8 cellular contexts compared by ENCODE assay signal in the genomic region with DNA sequence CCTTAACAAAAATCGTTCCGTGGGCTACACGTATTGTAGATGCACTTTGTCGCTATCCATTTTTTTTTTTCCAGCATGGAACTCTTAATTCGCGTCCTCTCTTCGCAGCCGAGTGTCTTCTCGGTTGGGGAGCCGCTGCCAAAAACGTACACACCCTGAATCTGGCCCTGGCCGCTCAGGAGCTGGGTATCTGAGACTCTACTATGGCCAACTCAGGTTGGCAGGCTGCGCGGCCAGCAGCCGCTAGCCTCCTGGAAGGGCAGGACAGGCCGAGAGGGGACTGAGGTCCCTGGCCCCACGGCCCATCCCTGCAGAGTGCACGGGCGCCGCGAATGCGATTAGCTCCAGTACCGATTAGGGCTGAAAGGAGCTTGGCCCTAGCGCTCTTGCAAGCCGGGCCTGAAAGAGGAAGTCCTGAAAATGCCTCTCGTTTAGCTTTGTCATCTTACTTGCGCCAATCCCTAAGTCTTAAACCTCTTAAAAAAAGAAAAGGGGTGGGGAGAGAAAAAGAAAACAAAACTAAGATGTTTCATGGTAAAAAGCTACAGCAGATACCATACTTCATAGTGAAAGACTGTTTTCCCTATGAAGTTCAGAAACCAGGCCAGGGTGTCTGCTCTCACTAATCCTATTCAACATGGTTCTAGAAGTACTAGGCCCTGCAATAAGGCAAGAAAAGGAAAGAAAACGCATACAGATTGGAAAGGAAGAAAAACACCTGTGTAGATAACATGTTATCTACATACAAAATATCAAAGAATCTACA.
A peak's percentile ranks its signal among the peaks of the same experiment; 100 is the strongest.
DNase-seq lines count a peak whose midpoint lies in the region; ATAC-seq lines count a peak whose summit lies in the region.

No MANE protein-coding gene starts in this region.

- peak; percentile 74 for ATAC-seq in HG03060 (IDR thresholded peaks at IDR 0.05; ENCODE audit: low read depth, unreplicated experiment)

- DNase-seq in NCI-H526 (lab: John Stamatoyannopoulos, UW) (peak; percentile 67 to 77), NCI-H526 treated with DMSO at 0.1 percent for 48 hours (lab: John Stamatoyannopoulos, UW) (no peak), SKM-1 treated with dmso at 0.1 percent for 144 hours (lab: John Stamatoyannopoulos, UW; ENCODE audit: unreplicated experiment) (peak; percentile 49), amniotic epithelial cell (ENCODE audit: low read depth) (peak; percentile 23), hippocampal formation (lab: John Stamatoyannopoulos, UW) (peak; percentile 17 to 20), NK-92 (lab: John Stamatoyannopoulos, UW; ENCODE audit: unreplicated experiment) (no peak)

- H3K4me1 ChIP-seq in skeletal muscle satellite cell (ENCODE audit: control insufficient read depth, insufficient read depth, low read length) = peaks cover 14% of the 10 kb centered on the region

- H3K9ac ChIP-seq in skeletal muscle satellite cell (ENCODE audit: low read depth, low read length) = peak overlapping the region; percentile 42

- peaks cover under 1% of the 10 kb centered on the region for H3K36me3 ChIP-seq in skeletal muscle satellite cell (ENCODE audit: insufficient read depth, low read length)

- H3K4me3 ChIP-seq in skeletal muscle satellite cell (ENCODE audit: low read length) = peak overlapping the region; percentile 93

- H3K4me2 ChIP-seq in skeletal muscle satellite cell (ENCODE audit: low read length) = peak overlapping the region; percentile 93

- no peaks in the 10 kb centered on the region for H3K27me3 ChIP-seq in skeletal muscle satellite cell (ENCODE audit: control insufficient read depth, insufficient read depth, low read length)

- H3K9me3 ChIP-seq in skeletal muscle satellite cell (replicated peaks; ENCODE audit: low read length) = no peaks in the 10 kb centered on the region

Comparison
In these comparisons a context has a peak if more than half of its experiments do, and no peak if none do; other contexts are left out.
1. DNase-seq: peak in NCI-H526 (2 of 2), SKM-1 treated with dmso at 0.1 percent for 144 hours (single experiment), amniotic epithelial cell (single experiment) and hippocampal formation (2 of 2); none in NCI-H526 treated with DMSO at 0.1 percent for 48 hours (single experiment) and NK-92 (single experiment).